Comparison of ENCODE assay signal across 16 cellular contexts in the genomic region with DNA sequence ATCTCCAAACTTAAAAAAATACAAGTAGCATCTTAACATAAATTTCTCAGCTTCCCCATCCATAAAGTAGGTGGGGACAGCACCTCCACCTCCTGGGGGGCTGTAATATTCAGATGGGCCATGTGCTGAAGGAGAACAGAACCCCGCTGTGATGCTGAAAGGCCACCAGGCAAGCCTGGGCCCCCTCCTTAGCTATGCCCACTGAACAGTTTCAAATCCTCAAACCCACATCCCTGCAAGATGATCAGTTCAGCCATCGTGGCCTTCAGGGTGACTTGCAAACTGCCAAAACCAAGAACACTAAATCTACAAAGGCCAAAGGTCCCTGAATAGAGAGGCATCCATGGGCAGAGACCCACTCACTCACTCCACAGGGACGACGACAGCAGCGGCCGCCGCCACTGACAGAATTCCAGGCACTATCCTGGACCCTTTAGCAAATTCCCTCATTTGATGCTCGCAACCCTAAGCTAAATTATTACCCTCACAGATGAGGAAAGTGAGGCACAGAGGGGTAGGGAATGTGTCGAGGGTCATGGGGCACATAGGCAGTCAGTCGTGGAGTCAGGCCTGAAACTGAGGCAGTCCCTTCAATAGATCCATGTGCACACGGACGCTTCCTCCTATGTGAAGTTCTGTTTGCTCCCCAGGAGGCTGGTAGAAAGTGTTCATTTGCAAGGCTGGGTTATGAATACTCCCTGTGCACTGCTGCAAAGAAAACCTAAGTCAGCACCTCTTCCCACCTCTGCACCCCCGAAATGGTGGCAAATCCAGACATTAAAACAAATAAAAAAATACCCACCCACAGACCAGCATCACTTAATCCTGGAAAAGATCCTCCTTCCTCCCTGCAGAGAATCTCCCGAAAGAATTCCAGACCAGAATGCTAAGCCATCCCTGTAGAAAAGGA. TPM values are rescaled to one million over a fixed set of nuclear protein-coding genes. Genes with fewer than 3 reads are reported as not detected.
A peak's percentile ranks its signal among the peaks of the same experiment; 100 is the strongest.
DNase-seq lines count a peak whose midpoint lies in the region; ATAC-seq and TF ChIP-seq lines count a peak whose summit lies in the region.
"Had no signal": no experiment of that assay in that cellular context is flagged by ENCODE, and none has a peak within 500 bp of the region (broad histone marks: within the 10 kb centered on the region; RNA-seq: fewer than 3 reads in every experiment).

No MANE protein-coding gene starts in this region.

- H3K36me3 Mint-ChIP-seq in T-helper 2 cell treated with Interferon-gamma antibody and Interleukin-4, amounts not matched to agents 5 μg/mL and 100 μg/mL, for 36 hours (ENCODE audit: low read depth): peaks cover 10% of the 10 kb centered on the region
- H3K36me3 Mint-ChIP-seq in activated naive CD8-positive, alpha-beta T cell treated with anti-CD3 and anti-CD28 coated beads, Interleukin-2, amount 50 U/mL, for 24 hours (ENCODE audit: low read depth): no peaks in the 10 kb centered on the region
- peaks cover 0 to 3% of the 10 kb centered on the region in 2 donors for H3K36me3 Mint-ChIP-seq in stimulated activated naive B cell treated with anti-CD40 and anti-IgM and Interleukin-4, amounts not matched to agents 10 μg/mL and 1 μg/mL and 100 μg/mL, for 72 hours
- no peaks in the 10 kb centered on the region for H3K36me3 Mint-ChIP-seq in activated CD4-positive, alpha-beta memory T cell treated with anti-CD3 and anti-CD28 coated beads, Interleukin-2, amount 10 ng/mL, durations not matched to agents 7 days and 5 days (ENCODE audit: low read depth)

- ATAC-seq in activated naive CD8-positive, alpha-beta T cell treated with anti-CD3 and anti-CD28 coated beads, Interleukin-2, amount 50 U/mL, for 24 hours: no peak
- peak; percentile 86 to 92 for ATAC-seq in stimulated activated naive B cell treated with anti-CD40 and anti-IgM and Interleukin-4, amounts not matched to agents 10 μg/mL and 1 μg/mL and 100 μg/mL, for 72 hours (replicated peaks)
- ATAC-seq in GM18505 (IDR thresholded peaks at IDR 0.05; ENCODE audit: unreplicated experiment) (no peak), foreskin keratinocyte (no peak)
- ATAC-seq: Right ventricle myocardium inferior, SK-N-SH treated with all-trans-retinoic acid at 6 μM for 48 hours had no signal

- H3K27me3 ChIP-seq in foreskin keratinocyte: no peaks in the 10 kb centered on the region

- no peak overlapping the region for H3K27ac ChIP-seq in foreskin keratinocyte

- no peak for TF ChIP-seq CTCF in foreskin keratinocyte (conservative IDR thresholded peaks at IDR 0.05)

- peaks cover 10% of the 10 kb centered on the region for H3K4me1 ChIP-seq in foreskin keratinocyte

- POLR2A ChIA-PET in activated CD4-positive, alpha-beta memory T cell treated with anti-CD3 and anti-CD28 coated beads, Interleukin-2, amount 10 ng/mL, durations not matched to agents 7 days and 5 days (lab: Charles Lee): no interaction called here

- H3K4me3 Mint-ChIP-seq in T-helper 2 cell treated with Interferon-gamma antibody and Interleukin-4, amounts not matched to agents 5 μg/mL and 100 μg/mL, for 36 hours: no peak overlapping the region
- H3K4me3 Mint-ChIP-seq in activated naive CD8-positive, alpha-beta T cell treated with anti-CD3 and anti-CD28 coated beads, Interleukin-2, amount 50 U/mL, for 24 hours: no peak overlapping the region
- H3K4me3 Mint-ChIP-seq in stimulated activated naive B cell treated with anti-CD40 and anti-IgM and Interleukin-4, amounts not matched to agents 10 μg/mL and 1 μg/mL and 100 μg/mL, for 72 hours: peak overlapping the region; percentile 27 to 58
- no peak overlapping the region for H3K4me3 Mint-ChIP-seq in activated CD4-positive, alpha-beta memory T cell treated with anti-CD3 and anti-CD28 coated beads, Interleukin-2, amount 10 ng/mL, durations not matched to agents 7 days and 5 days

- no peak for DNase-seq in T-helper 2 cell treated with Interferon-gamma antibody and Interleukin-4, amounts not matched to agents 5 μg/mL and 100 μg/mL, for 36 hours (ENCODE audit: low spot score)
- DNase-seq in T-helper 2 cell: no peak
- peak; percentile 70 for DNase-seq in MV-4-11 (lab: John Stamatoyannopoulos, UW)
- DNase-seq in activated naive CD8-positive, alpha-beta T cell treated with anti-CD3 and anti-CD28 coated beads, Interleukin-2, amount 50 U/mL, for 24 hours: no peak
- DNase-seq in stimulated activated naive B cell treated with anti-CD40 and anti-IgM and Interleukin-4, amounts not matched to agents 10 μg/mL and 1 μg/mL and 100 μg/mL, for 72 hours: peak; percentile 51
- no peak for DNase-seq in activated CD4-positive, alpha-beta memory T cell treated with anti-CD3 and anti-CD28 coated beads, Interleukin-2, amount 10 ng/mL, durations not matched to agents 7 days and 5 days
- no peak for DNase-seq in foreskin keratinocyte
- DNase-seq: Calu3; CD4-positive, CD25-positive, alpha-beta regulatory T cell; Karpas-422; NCI-H1436 treated with DMSO at 0.1 percent for 48 hours; NCI-H226; NCI-H526 had no signal

- H3K27ac Mint-ChIP-seq in T-helper 2 cell treated with Interferon-gamma antibody and Interleukin-4, amounts not matched to agents 5 μg/mL and 100 μg/mL, for 36 hours: peak overlapping the region; percentile 36
- H3K27ac Mint-ChIP-seq in activated naive CD8-positive, alpha-beta T cell treated with anti-CD3 and anti-CD28 coated beads, Interleukin-2, amount 50 U/mL, for 24 hours: peak overlapping the region; percentile 9
- H3K27ac Mint-ChIP-seq in stimulated activated naive B cell treated with anti-CD40 and anti-IgM and Interleukin-4, amounts not matched to agents 10 μg/mL and 1 μg/mL and 100 μg/mL, for 72 hours: peak overlapping the region; percentile 82
- H3K27ac Mint-ChIP-seq in activated CD4-positive, alpha-beta memory T cell treated with anti-CD3 and anti-CD28 coated beads, Interleukin-2, amount 10 ng/mL, durations not matched to agents 7 days and 5 days: no peak overlapping the region

- H3K27me3 Mint-ChIP-seq in T-helper 2 cell treated with Interferon-gamma antibody and Interleukin-4, amounts not matched to agents 5 μg/mL and 100 μg/mL, for 36 hours (ENCODE audit: low read depth): no peaks in the 10 kb centered on the region
- H3K27me3 Mint-ChIP-seq in activated naive CD8-positive, alpha-beta T cell treated with anti-CD3 and anti-CD28 coated beads, Interleukin-2, amount 50 U/mL, for 24 hours: no peaks in the 10 kb centered on the region
- H3K27me3 Mint-ChIP-seq in stimulated activated naive B cell treated with anti-CD40 and anti-IgM and Interleukin-4, amounts not matched to agents 10 μg/mL and 1 μg/mL and 100 μg/mL, for 72 hours: no peaks in the 10 kb centered on the region
- no peaks in the 10 kb centered on the region for H3K27me3 Mint-ChIP-seq in activated CD4-positive, alpha-beta memory T cell treated with anti-CD3 and anti-CD28 coated beads, Interleukin-2, amount 10 ng/mL, durations not matched to agents 7 days and 5 days
- H3K27me3 Mint-ChIP-seq: CD4-positive, CD25-positive, alpha-beta regulatory T cell had no signal

- peaks cover 48% of the 10 kb centered on the region for H3K4me1 Mint-ChIP-seq in T-helper 2 cell treated with Interferon-gamma antibody and Interleukin-4, amounts not matched to agents 5 μg/mL and 100 μg/mL, for 36 hours (ENCODE audit: low read depth)
- peaks cover 61% of the 10 kb centered on the region for H3K4me1 Mint-ChIP-seq in activated naive CD8-positive, alpha-beta T cell treated with anti-CD3 and anti-CD28 coated beads, Interleukin-2, amount 50 U/mL, for 24 hours
- peaks cover 51 to 80% of the 10 kb centered on the region in 2 donors for H3K4me1 Mint-ChIP-seq in stimulated activated naive B cell treated with anti-CD40 and anti-IgM and Interleukin-4, amounts not matched to agents 10 μg/mL and 1 μg/mL and 100 μg/mL, for 72 hours
- H3K4me1 Mint-ChIP-seq in activated CD4-positive, alpha-beta memory T cell treated with anti-CD3 and anti-CD28 coated beads, Interleukin-2, amount 10 ng/mL, durations not matched to agents 7 days and 5 days: peaks cover 48% of the 10 kb centered on the region

- no peak for TF ChIP-seq POLR2A in GM18505 (IDR thresholded peaks at IDR 0.05; ENCODE audit: borderline replicate concordance, extremely low read depth, insufficient read depth, insufficient read length)

- CTCF ChIA-PET in activated CD4-positive, alpha-beta memory T cell treated with anti-CD3 and anti-CD28 coated beads, Interleukin-2, amount 10 ng/mL, durations not matched to agents 7 days and 5 days (lab: Charles Lee): interaction anchor here (1.0 to 1.2 kb wide), 2 partner anchors 42 to 69 kb away, joined by 3 to 4 read pairs; no protein-coding TSS in a partner anchor

- H3K9me3 Mint-ChIP-seq in T-helper 2 cell treated with Interferon-gamma antibody and Interleukin-4, amounts not matched to agents 5 μg/mL and 100 μg/mL, for 36 hours: no peaks in the 10 kb centered on the region
- no peaks in the 10 kb centered on the region for H3K9me3 Mint-ChIP-seq in activated naive CD8-positive, alpha-beta T cell treated with anti-CD3 and anti-CD28 coated beads, Interleukin-2, amount 50 U/mL, for 24 hours
- no peaks in the 10 kb centered on the region for H3K9me3 Mint-ChIP-seq in stimulated activated naive B cell treated with anti-CD40 and anti-IgM and Interleukin-4, amounts not matched to agents 10 μg/mL and 1 μg/mL and 100 μg/mL, for 72 hours
- no peaks in the 10 kb centered on the region for H3K9me3 Mint-ChIP-seq in activated CD4-positive, alpha-beta memory T cell treated with anti-CD3 and anti-CD28 coated beads, Interleukin-2, amount 10 ng/mL, durations not matched to agents 7 days and 5 days
- H3K9me3 Mint-ChIP-seq: CD4-positive, CD25-positive, alpha-beta regulatory T cell had no signal

RNA-seq across cellular contexts. Expression of a gene that starts 5.9 kb away (rescaled TPM):
- total RNA-seq in activated CD4-positive, alpha-beta memory T cell treated with anti-CD3 and anti-CD28 coated beads, Interleukin-2, amount 10 ng/mL, durations not matched to agents 7 days and 5 days: 10 to 100 TPM; 59.3 to 62.3 TPM
- total RNA-seq in foreskin keratinocyte: 77.9 and 94.3 TPM in 2 replicates
- 55.4 and 75.3 TPM in 2 replicates for polyA plus RNA-seq in foreskin keratinocyte

Comparison
In these comparisons a context has a peak if more than half of its experiments do, and no peak if none do; other contexts are left out.
1. DNase-seq: peak in MV-4-11 (single experiment) and stimulated activated naive B cell treated with anti-CD40 and anti-IgM and Interleukin-4, amounts not matched to agents 10 μg/mL and 1 μg/mL and 100 μg/mL, for 72 hours (single experiment); none in T-helper 2 cell treated with Interferon-gamma antibody and Interleukin-4, amounts not matched to agents 5 μg/mL and 100 μg/mL, for 36 hours (single experiment), T-helper 2 cell (0 of 5), activated naive CD8-positive, alpha-beta T cell treated with anti-CD3 and anti-CD28 coated beads, Interleukin-2, amount 50 U/mL, for 24 hours (single experiment), activated CD4-positive, alpha-beta memory T cell treated with anti-CD3 and anti-CD28 coated beads, Interleukin-2, amount 10 ng/mL, durations not matched to agents 7 days and 5 days (single experiment) and foreskin keratinocyte (0 of 2).
2. H3K4me3 Mint-ChIP-seq: peak in stimulated activated naive B cell treated with anti-CD40 and anti-IgM and Interleukin-4, amounts not matched to agents 10 μg/mL and 1 μg/mL and 100 μg/mL, for 72 hours (2 of 2); none in T-helper 2 cell treated with Interferon-gamma antibody and Interleukin-4, amounts not matched to agents 5 μg/mL and 100 μg/mL, for 36 hours (single experiment), activated naive CD8-positive, alpha-beta T cell treated with anti-CD3 and anti-CD28 coated beads, Interleukin-2, amount 50 U/mL, for 24 hours (single experiment) and activated CD4-positive, alpha-beta memory T cell treated with anti-CD3 and anti-CD28 coated beads, Interleukin-2, amount 10 ng/mL, durations not matched to agents 7 days and 5 days (single experiment).
3. ATAC-seq: peak in stimulated activated naive B cell treated with anti-CD40 and anti-IgM and Interleukin-4, amounts not matched to agents 10 μg/mL and 1 μg/mL and 100 μg/mL, for 72 hours (2 of 2); none in activated naive CD8-positive, alpha-beta T cell treated with anti-CD3 and anti-CD28 coated beads, Interleukin-2, amount 50 U/mL, for 24 hours (single experiment), GM18505 (single experiment) and foreskin keratinocyte (single experiment).